Comparison of ENCODE assay signal across 1 cellular context in the genomic region with DNA sequence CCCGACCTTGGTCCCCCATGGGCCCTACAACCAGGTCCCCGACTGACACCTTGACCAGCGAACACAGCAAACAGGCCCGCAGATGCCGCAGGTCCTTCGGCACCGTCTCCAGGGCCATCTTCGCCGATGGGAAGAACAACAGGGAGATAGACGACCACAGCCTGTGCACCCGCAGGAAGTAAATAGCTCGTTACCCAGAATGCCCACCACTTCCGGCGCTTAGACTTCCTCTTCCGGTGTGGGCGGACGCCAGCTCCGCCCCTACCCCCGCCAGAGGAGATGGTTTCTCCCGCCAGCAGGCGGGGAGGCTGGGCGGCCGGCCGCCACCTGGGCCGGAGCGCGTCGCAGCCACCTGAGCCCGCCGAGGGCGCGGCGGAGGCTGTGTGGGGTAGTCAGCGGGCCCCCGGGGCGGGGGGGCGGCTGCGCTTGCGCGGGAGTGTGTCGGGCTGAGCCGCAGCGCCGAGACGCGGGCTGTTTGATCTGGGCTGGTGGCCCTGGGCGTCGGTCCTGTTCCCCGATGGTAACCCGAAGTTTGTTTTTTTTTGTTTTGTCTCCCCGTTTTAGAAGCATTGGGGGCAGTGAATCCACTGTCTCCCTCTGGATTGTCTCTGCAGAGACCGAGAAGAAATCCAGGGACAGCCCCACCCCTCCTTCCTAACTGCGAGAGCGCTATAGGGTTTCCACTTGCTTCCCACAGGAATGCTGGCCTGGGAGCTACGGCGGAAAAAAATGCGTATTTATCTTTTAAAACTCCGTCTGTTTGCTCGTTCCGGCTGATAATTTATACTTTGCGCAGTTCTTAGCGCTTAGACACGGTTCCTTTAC.
TF ChIP-seq lines count a peak whose summit lies in the region.

A gene (minus strand): TSS at position 184 of the 825 bp plus-strand sequence. CDS start 66 bp downstream, at position 118.

TF ChIP-seq in K562, 482 proteins besides CTCF, POLR2A, EP300 and RAD21 (continued from another document):
- TF ChIP-seq JUN (IDR thresholded peaks at IDR 0.05; ENCODE audit: borderline replicate concordance, low read depth, low read length) (no peak), JUN (CRISPR knock-in tag; IDR thresholded peaks at IDR 0.05; ENCODE audit: borderline replicate concordance) (no peak), SMARCC2 (IDR thresholded peaks at IDR 0.05; ENCODE audit: low read depth) (no peak)
- TF ChIP-seq, protein P1, sequence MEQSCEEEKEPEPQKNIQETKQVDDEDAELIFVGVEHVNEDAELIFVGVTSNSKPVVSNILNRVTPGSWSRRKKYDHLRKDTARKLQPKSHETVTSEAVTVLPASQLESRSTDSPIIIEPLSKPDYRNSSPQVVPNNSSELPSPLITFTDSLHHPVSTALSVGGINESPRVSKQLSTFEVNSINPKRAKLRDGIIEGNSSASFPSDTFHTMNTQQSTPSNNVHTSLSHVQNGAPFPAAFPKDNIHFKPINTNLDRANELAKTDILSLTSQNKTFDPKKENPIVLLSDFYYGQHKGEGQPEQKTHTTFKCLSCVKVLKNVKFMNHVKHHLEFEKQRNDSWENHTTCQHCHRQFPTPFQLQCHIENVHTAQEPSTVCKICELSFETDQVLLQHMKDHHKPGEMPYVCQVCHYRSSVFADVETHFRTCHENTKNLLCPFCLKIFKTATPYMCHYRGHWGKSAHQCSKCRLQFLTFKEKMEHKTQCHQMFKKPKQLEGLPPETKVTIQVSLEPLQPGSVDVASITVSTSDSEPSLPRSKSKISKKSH (CRISPR knock-in tag; IDR thresholded peaks at IDR 0.05): no peak
